In the genomic region with DNA sequence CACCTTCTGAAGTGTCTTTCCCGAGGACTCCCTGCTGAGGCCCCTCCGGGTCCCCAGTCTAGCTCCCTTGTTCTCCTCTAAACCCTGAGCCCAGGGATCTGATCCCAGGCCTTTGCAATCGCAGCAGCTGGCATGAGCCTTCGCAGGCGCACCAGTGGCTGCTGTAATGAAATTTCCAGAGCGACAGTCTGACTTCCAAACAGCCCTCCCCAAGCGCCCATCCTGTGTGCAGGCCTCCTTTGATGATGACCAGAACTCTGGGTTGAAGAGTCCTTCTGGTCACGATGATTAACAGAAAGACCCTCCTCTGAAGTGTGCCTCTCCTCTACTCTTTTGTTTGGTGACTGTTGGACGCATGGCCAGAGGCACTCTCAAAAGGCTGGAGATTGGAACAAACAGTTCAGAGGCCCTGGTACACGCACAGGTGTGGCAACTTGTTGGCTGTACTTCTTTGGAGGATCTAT, we compare ENCODE assay signal across 23 cellular contexts.
"Had no signal": no experiment of that assay in that cellular context is flagged by ENCODE, and none has a peak within 500 bp of the region (broad histone marks: within the 10 kb centered on the region; RNA-seq: fewer than 3 reads in every experiment).

No MANE protein-coding gene starts in this region.

- H3K27ac ChIP-seq: adrenal gland, ascending aorta, heart right ventricle, right atrium auricular region, thyroid gland, VCaP had no signal

- H3K4me1 ChIP-seq: adrenal gland, heart right ventricle, right atrium auricular region, thyroid gland had no signal

- DNase-seq: activated CD4-positive, alpha-beta T cell treated with anti-CD3 and anti-CD28 coated beads for 4 hours; activated CD4-positive, alpha-beta T cell treated with anti-CD3 and anti-CD28 coated beads, Interleukin-2, amount 50 U/mL, for 4 hours; activated naive CD4-positive, alpha-beta T cell treated with anti-CD3 and anti-CD28 coated beads for 36 hours; activated naive CD8-positive, alpha-beta T cell treated with anti-CD3 and anti-CD28 coated beads for 36 hours; activated T-cell treated with anti-CD3 and anti-CD28 coated beads for 4 hours; activated T-cell treated with anti-CD3 and anti-CD28 coated beads, Interleukin-2, amount 50 U/mL, for 72 hours; adrenal gland; caudate nucleus; endodermal cell; foreskin fibroblast; heart right ventricle; left ventricle myocardium superior; occipital lobe; stimulated activated CD4-positive, alpha-beta T cell treated with anti-CD3 and anti-CD28 coated beads, Interleukin-4, amount 100 ng/mL, for 1 hour; stimulated activated naive CD8-positive, alpha-beta T cell treated with anti-CD3 and anti-CD28 coated beads, Interleukin-15, amount 100 ng/mL, for 72 hours; substantia nigra; T-helper 1 cell; thyroid gland had no signal

- H3K9me3 ChIP-seq: adrenal gland, ascending aorta, heart right ventricle, right atrium auricular region, thyroid gland had no signal

- H3K4me3 ChIP-seq: adrenal gland, ascending aorta, heart right ventricle, right atrium auricular region, thyroid gland had no signal

- ATAC-seq: activated T-cell treated with anti-CD3 and anti-CD28 coated beads, Interleukin-2, amount 50 U/mL, for 72 hours; esophagus mucosa; heart right ventricle; left ventricle myocardium superior; naive thymus-derived CD8-positive, alpha-beta T cell; stimulated activated naive CD8-positive, alpha-beta T cell treated with anti-CD3 and anti-CD28 coated beads, Interleukin-15, amount 100 ng/mL, for 72 hours had no signal

- H3K27me3 ChIP-seq: adrenal gland, ascending aorta, heart right ventricle, right atrium auricular region, thyroid gland had no signal
